Comparison of ENCODE assay signal across 9 cellular contexts in the genomic region with DNA sequence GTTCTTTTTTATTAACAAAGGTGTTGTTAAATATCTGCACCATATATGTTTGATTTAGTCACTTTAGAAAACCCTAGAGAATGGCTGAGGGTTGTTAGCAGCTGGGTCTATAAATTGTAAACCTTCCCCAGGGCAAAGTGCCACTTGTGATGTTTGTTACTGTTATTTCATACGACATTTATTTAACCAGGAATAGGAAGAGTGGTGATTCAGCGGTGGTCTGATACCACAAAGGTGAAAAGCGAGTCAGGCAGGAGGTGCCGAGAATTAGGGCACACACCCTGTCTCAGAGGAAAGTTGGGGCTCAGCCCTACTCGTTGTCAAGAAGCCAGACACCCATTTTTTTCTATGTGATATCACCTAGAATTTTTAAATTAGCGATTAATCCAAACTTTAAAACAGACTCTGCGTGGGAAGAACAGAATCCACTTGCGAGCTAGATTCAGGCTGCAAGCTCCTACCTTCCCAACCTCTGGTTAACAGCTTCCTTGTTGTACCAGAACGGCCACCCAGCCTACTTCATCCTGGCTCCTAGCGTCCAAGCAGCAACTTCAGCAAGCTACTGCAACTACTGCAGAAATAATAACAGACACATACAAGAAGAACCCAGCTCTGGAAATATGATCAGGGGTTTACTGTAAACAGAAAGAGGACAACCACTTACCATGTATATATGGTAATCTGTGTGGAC.
"Had no signal": no experiment of that assay in that cellular context is flagged by ENCODE, and none has a peak within 500 bp of the region (broad histone marks: within the 10 kb centered on the region; RNA-seq: fewer than 3 reads in every experiment).

No MANE protein-coding gene starts in this region.

- H3K27ac ChIP-seq: psoas muscle, upper lobe of left lung had no signal

- H3K4me1 ChIP-seq: psoas muscle, upper lobe of left lung had no signal

- H3K9me3 ChIP-seq: psoas muscle had no signal

- H3K27me3 ChIP-seq: upper lobe of left lung had no signal

- H3K36me3 ChIP-seq: upper lobe of left lung had no signal

- ATAC-seq: psoas muscle had no signal

- DNase-seq: activated T-cell treated with anti-CD3 and anti-CD28 coated beads, Interleukin-2, amount 50 U/mL, for 1 hour; cerebellar nuclear complex; hippocampal formation; kidney glomerular epithelial cell; nephron progenitor cell; psoas muscle; stimulated activated CD4-positive, alpha-beta T cell treated with anti-CD3 and anti-CD28 coated beads, Interleukin-2, amount 100 ng/mL, for 48 hours; stimulated activated naive CD4-positive, alpha-beta T cell treated with Interleukin-2 at 50 U/mL for 16 hours; upper lobe of left lung had no signal

- H3K4me3 ChIP-seq: psoas muscle, upper lobe of left lung had no signal
